ENCODE assay signal across 8 cellular contexts in the genomic region with DNA sequence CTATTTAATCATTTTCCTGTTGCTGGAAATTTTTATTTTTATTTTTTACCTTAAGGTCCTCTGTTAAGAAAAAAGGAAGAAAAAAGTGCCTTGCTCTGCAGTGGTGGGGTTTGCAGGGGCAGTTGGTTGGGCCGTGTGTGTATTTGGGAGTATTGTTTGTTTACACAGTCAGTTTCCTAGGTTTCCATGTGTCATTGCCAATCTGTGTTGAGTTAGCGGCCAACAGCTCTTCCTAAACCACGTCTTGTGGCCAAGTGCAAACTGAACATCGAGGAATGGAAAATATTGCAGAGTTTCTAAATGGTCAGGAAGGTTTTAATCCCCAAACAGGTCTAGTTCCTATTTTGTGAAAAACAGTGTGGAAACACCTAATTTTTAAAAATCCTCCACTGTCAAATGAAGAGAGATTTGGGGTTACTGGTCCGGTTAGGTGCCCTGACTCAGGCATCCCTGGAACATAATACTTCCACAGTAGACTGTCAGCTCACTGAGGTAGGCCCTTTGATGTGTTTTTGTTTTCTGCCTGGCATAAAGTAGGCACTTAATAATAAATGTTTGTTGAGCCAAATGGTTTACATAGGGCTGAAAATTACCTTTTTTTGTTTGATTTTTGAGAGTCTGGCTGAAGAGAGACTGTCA. TPM values are rescaled to one million over a fixed set of nuclear protein-coding genes. Genes with fewer than 3 reads are reported as not detected.
DNase-seq lines count a peak whose midpoint lies in the region; ATAC-seq lines count a peak whose summit lies in the region.

No MANE protein-coding gene starts in this region.

- H3K9me3 Mint-ChIP-seq in activated T-helper 2 cell treated with anti-CD3 and anti-CD28 coated beads, Interferon-gamma antibody, Interleukin-2, Interleukin-4, amounts not matched to agents 10 μg/mL and 5 μg/mL and 100 μg/mL, durations not matched to agents 14 hours and 24 hours and 36 hours = no peaks in the 10 kb centered on the region

- intact Hi-C loops in activated T-helper 2 cell treated with anti-CD3 and anti-CD28 coated beads, Interferon-gamma antibody, Interleukin-2, Interleukin-4, amounts not matched to agents 10 μg/mL and 5 μg/mL and 100 μg/mL, durations not matched to agents 14 hours and 24 hours and 36 hours (cut with micrococcal nuclease) = no loop called here

- peaks cover 8% of the 10 kb centered on the region for H3K27me3 Mint-ChIP-seq in activated T-helper 2 cell treated with anti-CD3 and anti-CD28 coated beads, Interferon-gamma antibody, Interleukin-2, Interleukin-4, amounts not matched to agents 10 μg/mL and 5 μg/mL and 100 μg/mL, durations not matched to agents 14 hours and 24 hours and 36 hours (ENCODE audit: low read depth)

- no peak for ATAC-seq in GM19455 (IDR thresholded peaks at IDR 0.05; ENCODE audit: unreplicated experiment)

- peaks cover 5% of the 10 kb centered on the region for H3K4me1 Mint-ChIP-seq in activated T-helper 2 cell treated with anti-CD3 and anti-CD28 coated beads, Interferon-gamma antibody, Interleukin-2, Interleukin-4, amounts not matched to agents 10 μg/mL and 5 μg/mL and 100 μg/mL, durations not matched to agents 14 hours and 24 hours and 36 hours (ENCODE audit: low read depth)

- peak; percentile 51 for DNase-seq in COLO668 (lab: John Stamatoyannopoulos, UW; ENCODE audit: unreplicated experiment)
- DNase-seq in NCI-H146 treated with DMSO at 0.1 percent for 48 hours (lab: John Stamatoyannopoulos, UW; ENCODE audit: unreplicated experiment) = peak; percentile 15
- peak; percentile 28 for DNase-seq in cerebellum (ENCODE audit: low spot score)
- DNase-seq in myocyte (ENCODE audit: low read depth) = peak; percentile 92
- no peak for DNase-seq in superior temporal gyrus (ENCODE audit: extremely low spot score)
- no peak for DNase-seq in stimulated activated naive CD4-positive, alpha-beta T cell (lab: John Stamatoyannopoulos, UW)
- no peak for DNase-seq in activated T-helper 2 cell treated with anti-CD3 and anti-CD28 coated beads, Interferon-gamma antibody, Interleukin-2, Interleukin-4, amounts not matched to agents 10 μg/mL and 5 μg/mL and 100 μg/mL, durations not matched to agents 14 hours and 24 hours and 36 hours (ENCODE audit: low spot score)

- no peaks in the 10 kb centered on the region for H3K36me3 Mint-ChIP-seq in activated T-helper 2 cell treated with anti-CD3 and anti-CD28 coated beads, Interferon-gamma antibody, Interleukin-2, Interleukin-4, amounts not matched to agents 10 μg/mL and 5 μg/mL and 100 μg/mL, durations not matched to agents 14 hours and 24 hours and 36 hours (ENCODE audit: low read depth)

- no peak overlapping the region for H3K27ac Mint-ChIP-seq in activated T-helper 2 cell treated with anti-CD3 and anti-CD28 coated beads, Interferon-gamma antibody, Interleukin-2, Interleukin-4, amounts not matched to agents 10 μg/mL and 5 μg/mL and 100 μg/mL, durations not matched to agents 14 hours and 24 hours and 36 hours

- H3K4me3 Mint-ChIP-seq in activated T-helper 2 cell treated with anti-CD3 and anti-CD28 coated beads, Interferon-gamma antibody, Interleukin-2, Interleukin-4, amounts not matched to agents 10 μg/mL and 5 μg/mL and 100 μg/mL, durations not matched to agents 14 hours and 24 hours and 36 hours (ENCODE audit: low read depth) = no peak overlapping the region

RNA-seq across cellular contexts. Expression of a gene that starts 37.0 kb away (rescaled TPM):
- total RNA-seq in cerebellum = 9.6 TPM
- total RNA-seq in myocyte = 93.5 and 163 TPM in 2 replicates
- polyA plus RNA-seq in myocyte (2012) = 41.9 TPM
- total RNA-seq in activated T-helper 2 cell treated with anti-CD3 and anti-CD28 coated beads, Interferon-gamma antibody, Interleukin-2, Interleukin-4, amounts not matched to agents 10 μg/mL and 5 μg/mL and 100 μg/mL, durations not matched to agents 14 hours and 24 hours and 36 hours = not detected in 2 replicates

Comparison
In these comparisons a context has a peak if more than half of its experiments do, and no peak if none do; other contexts are left out.
1. DNase-seq: peak in COLO668 (single experiment), NCI-H146 treated with DMSO at 0.1 percent for 48 hours (single experiment), cerebellum (single experiment) and myocyte (single experiment); none in superior temporal gyrus (single experiment), stimulated activated naive CD4-positive, alpha-beta T cell (0 of 6) and activated T-helper 2 cell treated with anti-CD3 and anti-CD28 coated beads, Interferon-gamma antibody, Interleukin-2, Interleukin-4, amounts not matched to agents 10 μg/mL and 5 μg/mL and 100 μg/mL, durations not matched to agents 14 hours and 24 hours and 36 hours (single experiment).